In the genomic region with DNA sequence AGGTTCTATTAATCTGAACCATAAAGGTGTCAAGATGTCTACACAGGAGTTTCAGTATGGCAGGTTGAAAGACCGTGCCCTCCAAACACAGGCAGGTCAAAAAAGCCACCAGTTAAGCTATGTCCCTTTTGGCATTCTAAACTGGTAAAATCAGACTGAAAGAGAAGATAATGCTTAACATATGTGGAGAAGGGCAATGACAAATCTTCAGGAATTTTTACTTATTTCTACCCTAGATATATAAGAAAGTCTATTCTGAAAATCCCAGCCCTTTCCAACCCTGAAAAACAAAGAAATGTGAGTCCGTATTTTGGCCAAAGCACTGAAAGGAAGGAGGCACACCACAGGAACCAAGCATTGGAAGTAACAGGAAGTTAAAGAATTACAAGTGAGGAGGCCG, we compare ENCODE assay signal across 24 cellular contexts. TPM values are rescaled to one million over a fixed set of nuclear protein-coding genes. Genes with fewer than 3 reads are reported as not detected.
A peak's percentile ranks its signal among the peaks of the same experiment; 100 is the strongest.
DNase-seq lines count a peak whose midpoint lies in the region; ATAC-seq, FAIRE-seq and TF ChIP-seq lines count a peak whose summit lies in the region.
"Had no signal": no experiment of that assay in that cellular context is flagged by ENCODE, and none has a peak within 500 bp of the region (broad histone marks: within the 10 kb centered on the region; RNA-seq: fewer than 3 reads in every experiment).

No MANE protein-coding gene starts in this region.

- no peak for TF ChIP-seq CTCF in CD8-positive, alpha-beta T cell (IDR thresholded peaks at IDR 0.05)
- TF ChIP-seq CTCF in astrocyte (IDR thresholded peaks at IDR 0.05; ENCODE audit: insufficient read depth, low read depth, low read length) (no peak), D721Med (IDR thresholded peaks at IDR 0.05; ENCODE audit: insufficient read depth, missing control alignments) (no peak), left lung (IDR thresholded peaks at IDR 0.05) (no peak)

- H3K9ac ChIP-seq in BLaER1 treated with 17β-estradiol and CSF1 and Interleukin-3, amounts not matched to agents 10 nM and 100 nM: no peak overlapping the region
- no peak overlapping the region for H3K9ac ChIP-seq in astrocyte (ENCODE audit: low read length)

- FAIRE-seq in astrocyte (lab: Jason Lieb, UNC) (no peak), D721Med (lab: Jason Lieb, UNC) (no peak)
- FAIRE-seq: small intestine had no signal

- peaks cover 36 to 63% (median 58%) of the 10 kb centered on the region in 11 experiments for H3K36me3 ChIP-seq in BLaER1 treated with 17β-estradiol and CSF1 and Interleukin-3, amounts not matched to agents 10 nM and 100 nM
- peaks cover 13% of the 10 kb centered on the region for H3K36me3 ChIP-seq in CD8-positive, alpha-beta T cell (ENCODE audit: insufficient read depth, low read length)
- H3K36me3 ChIP-seq in astrocyte (ENCODE audit: insufficient read depth, low read length) (peaks cover 26% of the 10 kb centered on the region), left lung (peaks cover 0 to 26% of the 10 kb centered on the region in 2 donors)

- CTCF ChIA-PET in CD8-positive, alpha-beta T cell (lab: Charles Lee): interaction anchor here (0.5 to 1.4 kb wide), 2 partner anchors 12 to 91 kb away, joined by 3 to 4 read pairs; no protein-coding TSS in a partner anchor

- intact Hi-C loops in CD8-positive, alpha-beta T cell (cut with DNase I, micrococcal nuclease): no loop called here
- intact Hi-C loops in left lung (cut with DNase I): no loop called here

- H3K4me1 ChIP-seq in BLaER1 treated with 17β-estradiol and CSF1 and Interleukin-3, amounts not matched to agents 10 nM and 100 nM: peaks cover 11 to 33% (median 21%) of the 10 kb centered on the region in 10 experiments; a peak in 18 of 20 replicates
- H3K4me1 ChIP-seq in CD8-positive, alpha-beta T cell (ENCODE audit: insufficient read depth, low read length): peaks cover 57% of the 10 kb centered on the region
- H3K4me1 ChIP-seq in astrocyte (ENCODE audit: insufficient read depth, low read length) (no peaks in the 10 kb centered on the region), left lung (peaks cover 0 to 59% of the 10 kb centered on the region in 2 donors)
- H3K4me1 ChIP-seq: Caco-2, foreskin keratinocyte had no signal

- H3K27ac Mint-ChIP-seq in CD8-positive, alpha-beta T cell: peak overlapping the region; percentile 38
- H3K27ac Mint-ChIP-seq in astrocyte (ENCODE audit: unreplicated experiment) (peak overlapping the region; percentile 77), naive B cell (peak overlapping the region in 4 of 6 donors; percentile 29 to 66 (median 42))
- H3K27ac Mint-ChIP-seq: dendritic cell treated with granulocyte-macrophage colony-stimulating factor and Interleukin-4, amounts not matched to agents 40 ng/mL and 50 ng/mL, for 4 days; GM23338 had no signal

- H3K36me3 Mint-ChIP-seq in CD8-positive, alpha-beta T cell: peaks cover 39% of the 10 kb centered on the region
- H3K36me3 Mint-ChIP-seq in astrocyte (ENCODE audit: low read depth, unreplicated experiment) (peaks cover 13% of the 10 kb centered on the region), naive B cell (peaks cover 0 to 17% of the 10 kb centered on the region in 2 donors)

- no peaks in the 10 kb centered on the region for H3K27me3 ChIP-seq in BLaER1 treated with 17β-estradiol and CSF1 and Interleukin-3, amounts not matched to agents 10 nM and 100 nM
- no peaks in the 10 kb centered on the region for H3K27me3 ChIP-seq in CD8-positive, alpha-beta T cell (ENCODE audit: insufficient read depth, low read length)
- H3K27me3 ChIP-seq in astrocyte (ENCODE audit: insufficient read depth, low read length) (no peaks in the 10 kb centered on the region), left lung (no peaks in the 10 kb centered on the region)
- H3K27me3 ChIP-seq: cardiac muscle cell, foreskin keratinocyte, hepatocyte had no signal

- H3K9me3 ChIP-seq in BLaER1 treated with 17β-estradiol and CSF1 and Interleukin-3, amounts not matched to agents 10 nM and 100 nM (replicated peaks in 1 of 11): no peaks in the 10 kb centered on the region
- no peaks in the 10 kb centered on the region for H3K9me3 ChIP-seq in CD8-positive, alpha-beta T cell (ENCODE audit: low read length)
- H3K9me3 ChIP-seq in astrocyte (ENCODE audit: insufficient read depth, low read depth, low read length): no peaks in the 10 kb centered on the region
- no peaks in the 10 kb centered on the region for H3K9me3 ChIP-seq in left lung
- H3K9me3 ChIP-seq: Caco-2, mucosa of descending colon had no signal

- peaks cover 81 to 100% (median 95%) of the 10 kb centered on the region in 11 experiments for H4K20me1 ChIP-seq in BLaER1 treated with 17β-estradiol and CSF1 and Interleukin-3, amounts not matched to agents 10 nM and 100 nM
- peaks cover 87% of the 10 kb centered on the region for H4K20me1 ChIP-seq in astrocyte (ENCODE audit: insufficient read depth, low read length)

- no peak overlapping the region for H3K4me3 ChIP-seq in BLaER1 treated with 17β-estradiol and CSF1 and Interleukin-3, amounts not matched to agents 10 nM and 100 nM
- H3K4me3 ChIP-seq in CD8-positive, alpha-beta T cell (ENCODE audit: low read depth, low read length): no peak overlapping the region
- H3K4me3 ChIP-seq in astrocyte (ENCODE audit: insufficient read depth, low read depth, low read length): no peak overlapping the region
- no peak overlapping the region for H3K4me3 ChIP-seq in left lung
- H3K4me3 ChIP-seq: cardiac muscle cell, GM23338, hepatocyte, mucosa of descending colon had no signal

- H2AFZ ChIP-seq in astrocyte (ENCODE audit: low read depth, low read length): no peak overlapping the region
- H2AFZ ChIP-seq: GM23338, hepatocyte had no signal

- no peak for DNase-seq in CD8-positive, alpha-beta T cell
- DNase-seq in astrocyte (ENCODE audit: low read depth): no peak
- DNase-seq in naive B cell: no peak
- DNase-seq in NCI-H2081 treated with DMSO at 0.1 percent for 48 hours (lab: John Stamatoyannopoulos, UW): no peak
- DNase-seq in D721Med (ENCODE audit: insufficient read length, low spot score): no peak
- no peak for DNase-seq in left lung
- DNase-seq: activated effector memory CD4-positive, alpha-beta T cell treated with anti-CD3 and anti-CD28 coated beads, Interleukin-2, amount 50 U/mL, for 16 hours; Caco-2; DND-41; foreskin keratinocyte; left ventricle myocardium superior; mucosa of descending colon; NCI-H1092 treated with DMSO at 0.1 percent for 48 hours; NCI-H2029; nucleus accumbens; OCI-M1; small intestine; stimulated activated naive CD4-positive, alpha-beta T cell had no signal

- no peak overlapping the region for H3K27ac ChIP-seq in BLaER1 treated with 17β-estradiol and CSF1 and Interleukin-3, amounts not matched to agents 10 nM and 100 nM
- no peak overlapping the region for H3K27ac ChIP-seq in CD8-positive, alpha-beta T cell (ENCODE audit: low read depth, low read length)
- H3K27ac ChIP-seq in astrocyte (ENCODE audit: low read depth, low read length): no peak overlapping the region
- H3K27ac ChIP-seq in left lung: no peak overlapping the region
- H3K27ac ChIP-seq: cardiac muscle cell, foreskin keratinocyte, hepatocyte had no signal

- H3K27me3 Mint-ChIP-seq in CD8-positive, alpha-beta T cell (ENCODE audit: low read depth): no peaks in the 10 kb centered on the region
- H3K27me3 Mint-ChIP-seq in astrocyte (ENCODE audit: low read depth, unreplicated experiment) (no peaks in the 10 kb centered on the region), naive B cell (no peaks in the 10 kb centered on the region)
- H3K27me3 Mint-ChIP-seq: dendritic cell treated with granulocyte-macrophage colony-stimulating factor and Interleukin-4, amounts not matched to agents 40 ng/mL and 50 ng/mL, for 4 days had no signal

- no peak overlapping the region for H3K4me3 Mint-ChIP-seq in CD8-positive, alpha-beta T cell
- H3K4me3 Mint-ChIP-seq in astrocyte (ENCODE audit: unreplicated experiment) (peak overlapping the region; percentile 29), naive B cell (no peak overlapping the region)
- H3K4me3 Mint-ChIP-seq: dendritic cell treated with granulocyte-macrophage colony-stimulating factor and Interleukin-4, amounts not matched to agents 40 ng/mL and 50 ng/mL, for 4 days; GM23338 had no signal

- peak overlapping the region in 8 of 11 experiments; percentile 3 to 36 (median 20); a peak in 9 of 22 replicates for H3K4me2 ChIP-seq in BLaER1 treated with 17β-estradiol and CSF1 and Interleukin-3, amounts not matched to agents 10 nM and 100 nM
- H3K4me2 ChIP-seq in astrocyte (ENCODE audit: low read length): no peak overlapping the region
- H3K4me2 ChIP-seq: GM23338, hepatocyte had no signal

- H3K9me3 Mint-ChIP-seq in CD8-positive, alpha-beta T cell: no peaks in the 10 kb centered on the region
- H3K9me3 Mint-ChIP-seq in astrocyte (ENCODE audit: unreplicated experiment) (no peaks in the 10 kb centered on the region), naive B cell (no peaks in the 10 kb centered on the region)
- H3K9me3 Mint-ChIP-seq: dendritic cell treated with granulocyte-macrophage colony-stimulating factor and Interleukin-4, amounts not matched to agents 40 ng/mL and 50 ng/mL, for 4 days; GM23338 had no signal

- POLR2A ChIA-PET in CD8-positive, alpha-beta T cell (lab: Charles Lee): interaction anchor here (0.6 to 3.0 kb wide), 2 partner anchors 16 to 57 kb away, joined by 4 to 8 read pairs; a partner anchor contains a TSS

- H3K79me2 ChIP-seq in astrocyte (ENCODE audit: insufficient read depth, low read length): peaks cover 100% of the 10 kb centered on the region

- ATAC-seq in CD8-positive, alpha-beta T cell: no peak
- ATAC-seq in naive B cell (ENCODE audit: low read depth in 2 of 2) (no peak), left lung (no peak)
- ATAC-seq: foreskin keratinocyte, GM23338, left ventricle myocardium superior, mucosa of descending colon, Right ventricle myocardium inferior had no signal

- H3K4me1 Mint-ChIP-seq in CD8-positive, alpha-beta T cell (ENCODE audit: low read depth): peaks cover 73% of the 10 kb centered on the region
- peaks cover 22% of the 10 kb centered on the region for H3K4me1 Mint-ChIP-seq in astrocyte (ENCODE audit: low read depth, unreplicated experiment)
- H3K4me1 Mint-ChIP-seq in naive B cell: peaks cover 35 to 73% (median 62%) of the 10 kb centered on the region in 3 donors
- H3K4me1 Mint-ChIP-seq: GM23338 had no signal

RNA-seq across cellular contexts. Expression of a gene that starts 16.5 kb away (rescaled TPM):
- total RNA-seq in CD8-positive, alpha-beta T cell: 100 to 1,000 TPM; 179 to 202 TPM
- total RNA-seq in astrocyte (106 and 121 TPM in 2 replicates), left lung (100 to 1,000 TPM in 1 of 2 donors, 10 to 100 TPM in 1; 90.4 to 100 TPM)
- polyA plus RNA-seq in naive B cell (ENCODE audit: low read depth in 6 of 6): 10 to 100 TPM in 4 of 6 donors, 1 to 10 TPM in 2; 5.6 to 17.6 (median 14.8) TPM

RNA-seq across cellular contexts. Expression of a gene that starts 53.6 kb away (rescaled TPM):
- total RNA-seq in CD8-positive, alpha-beta T cell: 10 to 100 TPM; 64.9 to 67.4 TPM
- 31.9 and 32.7 TPM in 2 replicates for total RNA-seq in astrocyte
- polyA plus RNA-seq in naive B cell (ENCODE audit: low read depth in 6 of 6): 10 to 100 TPM in 3 of 6 donors, 1 to 10 TPM in 3; 7.2 to 44.9 (median 10.2) TPM
- total RNA-seq in left lung: 10 to 100 TPM; 22.8 to 24.3 TPM
